ENCODE assay signal across 1 cellular context in genomic region chr20:13119583-13119982, GRCh38.
TF ChIP-seq lines count a peak whose summit lies in the region.

No MANE protein-coding gene starts in this region.

TF ChIP-seq in HepG2, 621 proteins besides CTCF, POLR2A, EP300 and RAD21 (continued from another document and continues in another):
- no peak for TF ChIP-seq AHDC1 (CRISPR knock-in tag; IDR thresholded peaks at IDR 0.05; ENCODE audit: borderline replicate concordance)
- no peak for TF ChIP-seq GLI4 (CRISPR knock-in tag; IDR thresholded peaks at IDR 0.05; ENCODE audit: borderline replicate concordance)
- 0 out of 2 replicates have a peak, but pooled peaks have one; percentile 37 for TF ChIP-seq HMG20B (CRISPR knock-in tag; conservative IDR thresholded peaks at IDR 0.05)
- peak; percentile 58 for TF ChIP-seq ERF (CRISPR knock-in tag; IDR thresholded peaks at IDR 0.05)
- 0 out of 2 replicates have a peak, but pooled peaks have one; percentile 43 for TF ChIP-seq CBX5 (CRISPR knock-in tag; IDR thresholded peaks at IDR 0.05; ENCODE audit: borderline replicate concordance)
- peak; percentile 42; the same call in 1 of the 2 replicates for TF ChIP-seq RXRB (CRISPR knock-in tag; IDR thresholded peaks at IDR 0.05; ENCODE audit: borderline replicate concordance)
- no peak for TF ChIP-seq ARNT2 (CRISPR knock-in tag; IDR thresholded peaks at IDR 0.05; ENCODE audit: low read depth)
- TF ChIP-seq, protein P1, sequence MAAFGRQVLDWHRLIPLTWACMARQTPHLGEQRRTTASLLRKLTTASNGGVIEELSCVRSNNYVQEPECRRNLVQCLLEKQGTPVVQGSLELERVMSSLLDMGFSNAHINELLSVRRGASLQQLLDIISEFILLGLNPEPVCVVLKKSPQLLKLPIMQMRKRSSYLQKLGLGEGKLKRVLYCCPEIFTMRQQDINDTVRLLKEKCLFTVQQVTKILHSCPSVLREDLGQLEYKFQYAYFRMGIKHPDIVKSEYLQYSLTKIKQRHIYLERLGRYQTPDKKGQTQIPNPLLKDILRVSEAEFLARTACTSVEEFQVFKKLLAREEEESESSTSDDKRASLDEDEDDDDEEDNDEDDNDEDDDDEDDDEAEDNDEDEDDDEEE (CRISPR knock-in tag; IDR thresholded peaks at IDR 0.05): no peak
- TF ChIP-seq KLF6 (CRISPR knock-in tag; IDR thresholded peaks at IDR 0.05): no peak
- TF ChIP-seq PLRG1 (conservative IDR thresholded peaks at IDR 0.05): no peak
- no peak for TF ChIP-seq ZNF562 (CRISPR knock-in tag; IDR thresholded peaks at IDR 0.05; ENCODE audit: borderline replicate concordance)
- no peak for TF ChIP-seq ATRX (CRISPR knock-in tag; IDR thresholded peaks at IDR 0.05; ENCODE audit: borderline replicate concordance)
- TF ChIP-seq, protein P2, sequence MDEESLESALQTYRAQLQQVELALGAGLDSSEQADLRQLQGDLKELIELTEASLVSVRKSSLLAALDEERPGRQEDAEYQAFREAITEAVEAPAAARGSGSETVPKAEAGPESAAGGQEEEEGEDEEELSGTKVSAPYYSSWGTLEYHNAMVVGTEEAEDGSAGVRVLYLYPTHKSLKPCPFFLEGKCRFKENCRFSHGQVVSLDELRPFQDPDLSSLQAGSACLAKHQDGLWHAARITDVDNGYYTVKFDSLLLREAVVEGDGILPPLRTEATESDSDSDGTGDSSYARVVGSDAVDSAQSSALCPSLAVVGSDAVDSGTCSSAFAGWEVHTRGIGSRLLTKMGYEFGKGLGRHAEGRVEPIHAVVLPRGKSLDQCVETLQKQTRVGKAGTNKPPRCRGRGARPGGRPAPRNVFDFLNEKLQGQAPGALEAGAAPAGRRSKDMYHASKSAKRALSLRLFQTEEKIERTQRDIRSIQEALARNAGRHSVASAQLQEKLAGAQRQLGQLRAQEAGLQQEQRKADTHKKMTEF (CRISPR knock-in tag; IDR thresholded peaks at IDR 0.05): 0 out of 2 replicates have a peak, but pooled peaks have one; percentile 25
- no peak for TF ChIP-seq NFE2 (CRISPR knock-in tag; IDR thresholded peaks at IDR 0.05)
- TF ChIP-seq, protein P3, sequence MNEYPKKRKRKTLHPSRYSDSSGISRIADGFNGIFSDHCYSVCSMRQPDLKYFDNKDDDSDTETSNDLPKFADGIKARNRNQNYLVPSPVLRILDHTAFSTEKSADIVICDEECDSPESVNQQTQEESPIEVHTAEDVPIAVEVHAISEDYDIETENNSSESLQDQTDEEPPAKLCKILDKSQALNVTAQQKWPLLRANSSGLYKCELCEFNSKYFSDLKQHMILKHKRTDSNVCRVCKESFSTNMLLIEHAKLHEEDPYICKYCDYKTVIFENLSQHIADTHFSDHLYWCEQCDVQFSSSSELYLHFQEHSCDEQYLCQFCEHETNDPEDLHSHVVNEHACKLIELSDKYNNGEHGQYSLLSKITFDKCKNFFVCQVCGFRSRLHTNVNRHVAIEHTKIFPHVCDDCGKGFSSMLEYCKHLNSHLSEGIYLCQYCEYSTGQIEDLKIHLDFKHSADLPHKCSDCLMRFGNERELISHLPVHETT (CRISPR knock-in tag; conservative IDR thresholded peaks at IDR 0.05): no peak
- TF ChIP-seq JUND (CRISPR knock-in tag; IDR thresholded peaks at IDR 0.05): no peak
- TF ChIP-seq CENPT (CRISPR knock-in tag; IDR thresholded peaks at IDR 0.05; ENCODE audit: low read depth): no peak
- TF ChIP-seq PAF1 (CRISPR knock-in tag; IDR thresholded peaks at IDR 0.05): no peak
- no peak for TF ChIP-seq ADNP (CRISPR knock-in tag; IDR thresholded peaks at IDR 0.05)
- TF ChIP-seq FOSL2 (CRISPR knock-in tag; IDR thresholded peaks at IDR 0.05): peak; percentile 33; the same call in 1 of the 2 replicates
- no peak for TF ChIP-seq BORCS8-MEF2B (CRISPR knock-in tag; IDR thresholded peaks at IDR 0.05)
- TF ChIP-seq ZNF777 (CRISPR knock-in tag; IDR thresholded peaks at IDR 0.05): no peak
- no peak for TF ChIP-seq SNAI1 (CRISPR knock-in tag; IDR thresholded peaks at IDR 0.05; ENCODE audit: borderline replicate concordance)
- no peak for TF ChIP-seq ZNF12 (CRISPR knock-in tag; IDR thresholded peaks at IDR 0.05)
- peak; percentile 69; the same call in 1 of the 2 replicates for TF ChIP-seq MIER3 (CRISPR knock-in tag; IDR thresholded peaks at IDR 0.05; ENCODE audit: borderline replicate concordance)
- peak; percentile 90 for TF ChIP-seq ZNF331 (CRISPR knock-in tag; IDR thresholded peaks at IDR 0.05)
- peak; percentile 41; the same call in 1 of the 2 replicates for TF ChIP-seq ARID5B (CRISPR knock-in tag; IDR thresholded peaks at IDR 0.05)
- no peak for TF ChIP-seq MTA3 (CRISPR knock-in tag; IDR thresholded peaks at IDR 0.05)
- no peak for TF ChIP-seq FOXM1 (CRISPR knock-in tag; IDR thresholded peaks at IDR 0.05)
- TF ChIP-seq ZNF205 (CRISPR knock-in tag; IDR thresholded peaks at IDR 0.05): 0 out of 2 replicates have a peak, but pooled peaks have one; percentile 66
- TF ChIP-seq FOSL1 (CRISPR knock-in tag; IDR thresholded peaks at IDR 0.05; ENCODE audit: borderline replicate concordance): no peak
- TF ChIP-seq, protein P4, sequence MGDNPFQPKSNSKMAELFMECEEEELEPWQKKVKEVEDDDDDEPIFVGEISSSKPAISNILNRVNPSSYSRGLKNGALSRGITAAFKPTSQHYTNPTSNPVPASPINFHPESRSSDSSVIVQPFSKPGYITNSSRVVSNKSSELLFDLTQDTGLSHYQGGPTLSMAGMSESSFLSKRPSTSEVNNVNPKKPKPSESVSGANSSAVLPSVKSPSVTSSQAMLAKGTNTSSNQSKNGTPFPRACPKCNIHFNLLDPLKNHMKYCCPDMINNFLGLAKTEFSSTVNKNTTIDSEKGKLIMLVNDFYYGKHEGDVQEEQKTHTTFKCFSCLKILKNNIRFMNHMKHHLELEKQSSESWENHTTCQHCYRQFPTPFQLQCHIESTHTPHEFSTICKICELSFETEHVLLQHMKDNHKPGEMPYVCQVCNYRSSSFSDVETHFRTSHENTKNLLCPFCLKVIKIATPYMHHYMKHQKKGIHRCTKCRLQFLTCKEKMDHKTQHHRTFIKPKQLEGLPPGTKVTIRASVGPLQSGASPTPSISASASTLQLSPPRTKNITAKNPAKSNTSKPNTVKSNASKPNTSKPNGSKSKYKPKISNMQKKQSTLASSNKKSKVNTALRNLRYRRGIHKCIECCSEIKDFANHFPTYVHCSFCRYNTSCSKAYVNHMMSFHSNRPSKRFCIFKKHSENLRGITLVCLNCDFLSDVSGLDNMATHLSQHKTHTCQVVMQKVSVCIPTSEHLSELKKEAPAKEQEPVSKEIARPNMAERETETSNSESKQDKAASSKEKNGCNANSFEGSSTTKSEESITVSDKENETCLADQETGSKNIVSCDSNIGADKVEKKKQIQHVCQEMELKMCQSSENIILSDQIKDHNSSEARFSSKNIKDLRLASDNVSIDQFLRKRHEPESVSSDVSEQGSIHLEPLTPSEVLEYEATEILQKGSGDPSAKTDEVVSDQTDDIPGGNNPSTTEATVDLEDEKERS (CRISPR knock-in tag; IDR thresholded peaks at IDR 0.05): no peak
- peak; percentile 83 for TF ChIP-seq ZNF614 (CRISPR knock-in tag; IDR thresholded peaks at IDR 0.05; ENCODE audit: borderline replicate concordance)
- TF ChIP-seq ZNF317 (CRISPR knock-in tag; IDR thresholded peaks at IDR 0.05): no peak
- TF ChIP-seq, protein P5, sequence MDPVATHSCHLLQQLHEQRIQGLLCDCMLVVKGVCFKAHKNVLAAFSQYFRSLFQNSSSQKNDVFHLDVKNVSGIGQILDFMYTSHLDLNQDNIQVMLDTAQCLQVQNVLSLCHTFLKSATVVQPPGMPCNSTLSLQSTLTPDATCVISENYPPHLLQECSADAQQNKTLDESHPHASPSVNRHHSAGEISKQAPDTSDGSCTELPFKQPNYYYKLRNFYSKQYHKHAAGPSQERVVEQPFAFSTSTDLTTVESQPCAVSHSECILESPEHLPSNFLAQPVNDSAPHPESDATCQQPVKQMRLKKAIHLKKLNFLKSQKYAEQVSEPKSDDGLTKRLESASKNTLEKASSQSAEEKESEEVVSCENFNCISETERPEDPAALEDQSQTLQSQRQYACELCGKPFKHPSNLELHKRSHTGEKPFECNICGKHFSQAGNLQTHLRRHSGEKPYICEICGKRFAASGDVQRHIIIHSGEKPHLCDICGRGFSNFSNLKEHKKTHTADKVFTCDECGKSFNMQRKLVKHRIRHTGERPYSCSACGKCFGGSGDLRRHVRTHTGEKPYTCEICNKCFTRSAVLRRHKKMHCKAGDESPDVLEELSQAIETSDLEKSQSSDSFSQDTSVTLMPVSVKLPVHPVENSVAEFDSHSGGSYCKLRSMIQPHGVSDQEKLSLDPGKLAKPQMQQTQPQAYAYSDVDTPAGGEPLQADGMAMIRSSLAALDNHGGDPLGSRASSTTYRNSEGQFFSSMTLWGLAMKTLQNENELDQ (CRISPR knock-in tag; IDR thresholded peaks at IDR 0.05; ENCODE audit: borderline replicate concordance): peak; percentile 76; the same call in 1 of the 2 replicates
- TF ChIP-seq ZNF275 (CRISPR knock-in tag; IDR thresholded peaks at IDR 0.05; ENCODE audit: borderline replicate concordance): no peak
- TF ChIP-seq ZNF629 (CRISPR knock-in tag; conservative IDR thresholded peaks at IDR 0.05): no peak
- peak; percentile 83; the same call in 1 of the 2 replicates for TF ChIP-seq KLF11 (CRISPR knock-in tag; IDR thresholded peaks at IDR 0.05)
- TF ChIP-seq ZNF670 (CRISPR knock-in tag; IDR thresholded peaks at IDR 0.05; ENCODE audit: borderline replicate concordance): no peak
